10 cellular contexts compared by ENCODE assay signal in the genomic region with DNA sequence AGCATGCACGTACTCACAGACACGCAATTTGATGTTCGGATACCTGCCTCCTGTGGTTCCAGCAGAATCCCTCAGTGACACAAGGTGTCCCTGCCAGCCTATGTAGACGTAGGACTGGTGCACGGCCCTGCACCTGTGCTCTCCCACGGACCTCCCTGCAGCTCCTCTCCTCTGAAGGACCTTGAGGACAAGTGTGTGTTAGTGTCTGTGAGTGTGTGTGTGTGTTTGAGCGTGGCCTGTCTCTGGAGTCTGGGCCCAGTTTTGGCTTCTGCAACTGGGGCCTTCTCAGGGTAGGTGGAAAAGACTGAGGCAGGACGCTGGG. TPM values are rescaled to one million over a fixed set of nuclear protein-coding genes. Genes with fewer than 3 reads are reported as not detected.
DNase-seq lines count a peak whose midpoint lies in the region; ATAC-seq lines count a peak whose summit lies in the region.
"Had no signal": no experiment of that assay in that cellular context is flagged by ENCODE, and none has a peak within 500 bp of the region (broad histone marks: within the 10 kb centered on the region; RNA-seq: fewer than 3 reads in every experiment).

No MANE protein-coding gene starts in this region.

- H3K9me3 Mint-ChIP-seq in T-helper 2 cell treated with Interferon-gamma antibody and Interleukin-4, amounts not matched to agents 5 μg/mL and 100 μg/mL, for 36 hours = no peaks in the 10 kb centered on the region
- H3K9me3 Mint-ChIP-seq in activated naive CD8-positive, alpha-beta T cell (ENCODE audit: low read depth) = no peaks in the 10 kb centered on the region

- peaks cover 60% of the 10 kb centered on the region for H3K27me3 Mint-ChIP-seq in T-helper 2 cell treated with Interferon-gamma antibody and Interleukin-4, amounts not matched to agents 5 μg/mL and 100 μg/mL, for 36 hours (ENCODE audit: low read depth)
- H3K27me3 Mint-ChIP-seq in activated naive CD8-positive, alpha-beta T cell = peaks cover 16% of the 10 kb centered on the region

- DNase-seq in T-helper 2 cell treated with Interferon-gamma antibody and Interleukin-4, amounts not matched to agents 5 μg/mL and 100 μg/mL, for 36 hours (ENCODE audit: low spot score) = no peak
- no peak for DNase-seq in T-helper 2 cell
- no peak for DNase-seq in cerebellar cortex (ENCODE audit: low spot score)
- DNase-seq in sciatic nerve (ENCODE audit: low spot score) = no peak
- no peak for DNase-seq in LoVo (ENCODE audit: low spot score)
- DNase-seq: Karpas-422 had no signal

- no peaks in the 10 kb centered on the region for H3K36me3 ChIP-seq in iPS-20b (ENCODE audit: insufficient read depth, low read depth, low read length)
- no peaks in the 10 kb centered on the region for H3K36me3 ChIP-seq in subcutaneous abdominal adipose tissue (ENCODE audit: control insufficient read depth in 5 of 5, insufficient read depth in 5 of 5, low read length in 5 of 5)

- H3K4me3 Mint-ChIP-seq in T-helper 2 cell treated with Interferon-gamma antibody and Interleukin-4, amounts not matched to agents 5 μg/mL and 100 μg/mL, for 36 hours = peak overlapping the region; percentile 51
- peak overlapping the region; percentile 83 for H3K4me3 Mint-ChIP-seq in activated naive CD8-positive, alpha-beta T cell

- H3K4me1 ChIP-seq in iPS-20b (ENCODE audit: insufficient read depth, low read length) (peaks cover 15% of the 10 kb centered on the region), subcutaneous abdominal adipose tissue (ENCODE audit: control insufficient read depth in 5 of 5, insufficient read depth in 5 of 5, low read length in 5 of 5) (peaks cover 4 to 14% (median 12%) of the 10 kb centered on the region in 5 donors)

- no peak overlapping the region for H3K27ac Mint-ChIP-seq in T-helper 2 cell treated with Interferon-gamma antibody and Interleukin-4, amounts not matched to agents 5 μg/mL and 100 μg/mL, for 36 hours
- H3K27ac Mint-ChIP-seq in activated naive CD8-positive, alpha-beta T cell = no peak overlapping the region

- H3K27me3 ChIP-seq in iPS-20b (ENCODE audit: insufficient read depth, low read length) = peaks cover 99% of the 10 kb centered on the region
- peaks cover 10 to 39% (median 27%) of the 10 kb centered on the region in 5 donors for H3K27me3 ChIP-seq in subcutaneous abdominal adipose tissue (ENCODE audit: control insufficient read depth in 5 of 5, insufficient read depth in 4 of 5, low read length in 5 of 5)

- H3K4me1 Mint-ChIP-seq in T-helper 2 cell treated with Interferon-gamma antibody and Interleukin-4, amounts not matched to agents 5 μg/mL and 100 μg/mL, for 36 hours (ENCODE audit: low read depth) = peaks cover 5% of the 10 kb centered on the region
- H3K4me1 Mint-ChIP-seq in activated naive CD8-positive, alpha-beta T cell (ENCODE audit: low read depth) = peaks cover 10% of the 10 kb centered on the region

- no peak overlapping the region for H3K9ac ChIP-seq in iPS-20b (ENCODE audit: low read depth, low read length)
- H3K9ac ChIP-seq in subcutaneous abdominal adipose tissue (ENCODE audit: low read length in 5 of 5) = peak overlapping the region in 1 of 5 donors; percentile 59

- no peaks in the 10 kb centered on the region for H3K36me3 Mint-ChIP-seq in T-helper 2 cell treated with Interferon-gamma antibody and Interleukin-4, amounts not matched to agents 5 μg/mL and 100 μg/mL, for 36 hours (ENCODE audit: low read depth)
- H3K36me3 Mint-ChIP-seq in activated naive CD8-positive, alpha-beta T cell = no peaks in the 10 kb centered on the region

- H3K9me3 ChIP-seq in iPS-20b (ENCODE audit: insufficient read depth, low read depth, low read length) (no peaks in the 10 kb centered on the region), subcutaneous abdominal adipose tissue (ENCODE audit: control insufficient read depth in 5 of 5, low read length in 5 of 5) (no peaks in the 10 kb centered on the region)

- H3K4me3 ChIP-seq in iPS-20b (ENCODE audit: low read length) (peak overlapping the region; percentile 67), subcutaneous abdominal adipose tissue (ENCODE audit: low read depth in 1 of 5, low read length in 5 of 5) (peak overlapping the region in 4 of 5 donors; percentile 57 to 69 (median 62))

- intact Hi-C loops in sciatic nerve (cut with DNase I) = no loop called here

- H3K27ac ChIP-seq in iPS-20b (ENCODE audit: low read length) (no peak overlapping the region), subcutaneous abdominal adipose tissue (ENCODE audit: low read depth, low read length) (no peak overlapping the region)
- H3K27ac ChIP-seq: C4-2B had no signal

- no peak for ATAC-seq in sciatic nerve

RNA-seq across cellular contexts. Expression of a gene that starts 22.5 kb away (rescaled TPM):
- 0.13 TPM for total RNA-seq in sciatic nerve
